Comparison of ENCODE assay signal across 8 cellular contexts in genomic region chr10:104580774-104581675, GRCh38.
DNase-seq lines count a peak whose midpoint lies in the region; ATAC-seq and TF ChIP-seq lines count a peak whose summit lies in the region.

No MANE protein-coding gene starts in this region.

- ATAC-seq in DND-41 (ENCODE audit: insufficient read depth, low read depth): peak; percentile 90
- peak; percentile 84 for ATAC-seq in left ventricle myocardium superior
- no peak for ATAC-seq in HG03135 (IDR thresholded peaks at IDR 0.05; ENCODE audit: unreplicated experiment)

- 39 to 42% methylated on average over 20 of the region's 20 CpGs for WGBS in GM23248 (ENCODE audit: low coverage in 1 of 2, low lambda C conversion rate in 2 of 2, missing lambda C conversion rate in 2 of 2), 2 experiments

- TF ChIP-seq CTCF in DND-41 (IDR thresholded peaks at IDR 0.05; ENCODE audit: borderline replicate concordance, extremely low read depth, low read length, poor library complexity, severe bottlenecking) (peak; percentile 90), MM.1S (IDR thresholded peaks at IDR 0.05; ENCODE audit: low read length) (peak; percentile 92), SU-DHL-6 (IDR thresholded peaks at IDR 0.05; ENCODE audit: insufficient read depth, low read length, poor library complexity, severe bottlenecking) (peak; percentile 70), retinal pigment epithelial cell (conservative IDR thresholded peaks at IDR 0.05; ENCODE audit: low read depth, low read length) (peak; percentile 94)

- intact Hi-C loops in left ventricle myocardium superior (cut with micrococcal nuclease): no loop called here

- no peak overlapping the region for H2AFZ ChIP-seq in DND-41 (ENCODE audit: low read depth, low read length)
- H2AFZ ChIP-seq in GM23248: peak overlapping the region; percentile 78
- peak overlapping the region; percentile 16 for H2AFZ ChIP-seq in MM.1S (ENCODE audit: low read length)
- H2AFZ ChIP-seq in SU-DHL-6 (ENCODE audit: low read depth, low read length, severe bottlenecking): no peak overlapping the region

- H3K79me2 ChIP-seq in DND-41 (ENCODE audit: insufficient read depth, low read length) (no peaks in the 10 kb centered on the region), GM23248 (ENCODE audit: insufficient read depth) (no peaks in the 10 kb centered on the region), MM.1S (ENCODE audit: low read length) (no peaks in the 10 kb centered on the region), SU-DHL-6 (ENCODE audit: insufficient read depth, low read length) (no peaks in the 10 kb centered on the region)

- H3K4me1 ChIP-seq in DND-41 (ENCODE audit: insufficient read depth, low read length) (no peaks in the 10 kb centered on the region), GM23248 (ENCODE audit: insufficient read depth) (peaks cover 27% of the 10 kb centered on the region), MM.1S (ENCODE audit: low read length) (no peaks in the 10 kb centered on the region), adipocyte (ENCODE audit: control insufficient read depth, insufficient read depth, low read length) (peaks cover 8% of the 10 kb centered on the region)

- H3F3A ChIP-seq in GM23248 (ENCODE audit: insufficient read depth) (peaks cover 14% of the 10 kb centered on the region), MM.1S (ENCODE audit: insufficient read depth, low read length) (no peaks in the 10 kb centered on the region), SU-DHL-6 (ENCODE audit: insufficient read depth) (no peaks in the 10 kb centered on the region)

- H3K9ac ChIP-seq in DND-41 (ENCODE audit: low read depth, low read length) (no peak overlapping the region), GM23248 (peak overlapping the region; percentile 73), MM.1S (ENCODE audit: low read length) (no peak overlapping the region), SU-DHL-6 (ENCODE audit: low read length) (no peak overlapping the region), adipocyte (ENCODE audit: low read length) (peak overlapping the region; percentile 8)

- peak; percentile 69 for DNase-seq in DND-41
- peak; percentile 83 for DNase-seq in GM23248
- peak; percentile 73 for DNase-seq in MM.1S
- peak; percentile 87 for DNase-seq in adipocyte (ENCODE audit: low read depth)
- DNase-seq in left ventricle myocardium superior: peak; percentile 64
- DNase-seq in retinal pigment epithelial cell (ENCODE audit: low read depth): no peak

- in situ Hi-C loops in GM23248 (cut with MboI): no loop called here

- no peak overlapping the region for H3K4me3 ChIP-seq in DND-41 (ENCODE audit: low read depth in 1 of 2, low read length in 2 of 2)
- peak overlapping the region; percentile 66 for H3K4me3 ChIP-seq in GM23248
- no peak overlapping the region for H3K4me3 ChIP-seq in MM.1S (ENCODE audit: low read length)
- no peak overlapping the region for H3K4me3 ChIP-seq in SU-DHL-6 (ENCODE audit: insufficient read depth, low read length, poor library complexity, severe bottlenecking)
- H3K4me3 ChIP-seq in adipocyte (ENCODE audit: low read length): peak overlapping the region; percentile 53
- peak overlapping the region; percentile 17 for H3K4me3 ChIP-seq in retinal pigment epithelial cell (ENCODE audit: low read length)

- H3K9me2 ChIP-seq in GM23248 (ENCODE audit: insufficient read depth) (no peaks in the 10 kb centered on the region), MM.1S (replicated peaks; ENCODE audit: insufficient read depth, low read length) (no peaks in the 10 kb centered on the region), SU-DHL-6 (replicated peaks; ENCODE audit: insufficient read depth, low read length) (no peaks in the 10 kb centered on the region)

- H4K20me1 ChIP-seq in DND-41 (ENCODE audit: insufficient read depth, low read length) (peaks cover 2% of the 10 kb centered on the region; the same call in 1 of the 2 replicates), GM23248 (ENCODE audit: insufficient read depth) (no peaks in the 10 kb centered on the region), MM.1S (ENCODE audit: insufficient read depth, low read length) (no peaks in the 10 kb centered on the region), SU-DHL-6 (ENCODE audit: low read depth, low read length) (no peaks in the 10 kb centered on the region)

- peaks cover 6% of the 10 kb centered on the region for H3K27me3 ChIP-seq in DND-41 (ENCODE audit: insufficient read depth, low read length, poor library complexity)
- H3K27me3 ChIP-seq in GM23248 (replicated peaks; ENCODE audit: insufficient read depth): no peaks in the 10 kb centered on the region
- H3K27me3 ChIP-seq in MM.1S (replicated peaks; ENCODE audit: insufficient read depth, low read length): no peaks in the 10 kb centered on the region
- H3K27me3 ChIP-seq in SU-DHL-6 (ENCODE audit: low read length): no peaks in the 10 kb centered on the region
- no peaks in the 10 kb centered on the region for H3K27me3 ChIP-seq in adipocyte (replicated peaks; ENCODE audit: control insufficient read depth, insufficient read depth, low read length)

- H3K36me3 ChIP-seq in DND-41 (ENCODE audit: insufficient read depth, low read length) (no peaks in the 10 kb centered on the region), GM23248 (ENCODE audit: low read depth) (no peaks in the 10 kb centered on the region), MM.1S (replicated peaks; ENCODE audit: insufficient read depth, low read length) (no peaks in the 10 kb centered on the region), SU-DHL-6 (ENCODE audit: low read length) (no peaks in the 10 kb centered on the region), adipocyte (ENCODE audit: control insufficient read depth, insufficient read depth, low read length, severe bottlenecking) (no peaks in the 10 kb centered on the region)

- H3K9me3 ChIP-seq in DND-41 (ENCODE audit: insufficient read depth, low read length, severe bottlenecking) (no peaks in the 10 kb centered on the region), GM23248 (ENCODE audit: low read depth) (no peaks in the 10 kb centered on the region), MM.1S (replicated peaks; ENCODE audit: insufficient read depth, low read length) (no peaks in the 10 kb centered on the region), SU-DHL-6 (ENCODE audit: insufficient read depth, low read length) (no peaks in the 10 kb centered on the region), adipocyte (ENCODE audit: control insufficient read depth, low read length) (no peaks in the 10 kb centered on the region)

- no peak overlapping the region for H3K27ac ChIP-seq in DND-41 (ENCODE audit: low read length)
- peak overlapping the region; percentile 53 for H3K27ac ChIP-seq in GM23248
- H3K27ac ChIP-seq in MM.1S (ENCODE audit: low read length): no peak overlapping the region
- no peak overlapping the region for H3K27ac ChIP-seq in SU-DHL-6 (ENCODE audit: low read depth, low read length)

- no peak overlapping the region for H3K4me2 ChIP-seq in DND-41 (ENCODE audit: insufficient read depth, low read length)
- peak overlapping the region; percentile 89 for H3K4me2 ChIP-seq in GM23248 (ENCODE audit: unreplicated experiment)
- H3K4me2 ChIP-seq in MM.1S (ENCODE audit: low read depth, low read length): peak overlapping the region; percentile 24; the same call in 1 of the 2 replicates
- no peak overlapping the region for H3K4me2 ChIP-seq in SU-DHL-6 (ENCODE audit: low read depth, low read length, poor library complexity, severe bottlenecking)

Comparison
In these comparisons a context has a peak if more than half of its experiments do, and no peak if none do; other contexts are left out.
1. H2AFZ ChIP-seq: peak in GM23248 (single experiment) and MM.1S (single experiment); none in DND-41 (single experiment) and SU-DHL-6 (single experiment).
2. H3K4me2 ChIP-seq: peak in GM23248 (single experiment) and MM.1S (single experiment); none in DND-41 (single experiment) and SU-DHL-6 (single experiment).
3. H3K4me3 ChIP-seq: peak in GM23248 (single experiment), adipocyte (single experiment) and retinal pigment epithelial cell (single experiment); none in DND-41 (0 of 2), MM.1S (single experiment) and SU-DHL-6 (single experiment).
4. H3K9ac ChIP-seq: peak in GM23248 (single experiment) and adipocyte (single experiment); none in DND-41 (single experiment), MM.1S (single experiment) and SU-DHL-6 (single experiment).
5. Peak in every context shown above with its lines, with median percentiles within 50 percentile points of each other: CTCF ChIP-seq.